ENCODE assay signal across 1 cellular context in genomic region chr10:1419796-1420429, GRCh38.
TF ChIP-seq lines count a peak whose summit lies in the region.

No MANE protein-coding gene starts in this region.

TF ChIP-seq in H1, 55 proteins besides CTCF, POLR2A, EP300 and RAD21 (continued from another document):
- no peak for TF ChIP-seq GTF2F1 (IDR thresholded peaks at IDR 0.05; ENCODE audit: borderline replicate concordance, low read depth, low read length)
- TF ChIP-seq CHD2 (IDR thresholded peaks at IDR 0.05; ENCODE audit: low read length) = no peak
- no peak for TF ChIP-seq CTBP2 (IDR thresholded peaks at IDR 0.05; ENCODE audit: borderline replicate concordance, insufficient read depth, insufficient read length, low read length)
- TF ChIP-seq GABPA (IDR thresholded peaks at IDR 0.05; ENCODE audit: borderline replicate concordance, insufficient read depth, low read length) = no peak
- no peak for TF ChIP-seq MAFK (IDR thresholded peaks at IDR 0.05; ENCODE audit: low read depth, low read length)
- TF ChIP-seq E2F6 (IDR thresholded peaks at IDR 0.05) = no peak
- TF ChIP-seq, protein P1, sequence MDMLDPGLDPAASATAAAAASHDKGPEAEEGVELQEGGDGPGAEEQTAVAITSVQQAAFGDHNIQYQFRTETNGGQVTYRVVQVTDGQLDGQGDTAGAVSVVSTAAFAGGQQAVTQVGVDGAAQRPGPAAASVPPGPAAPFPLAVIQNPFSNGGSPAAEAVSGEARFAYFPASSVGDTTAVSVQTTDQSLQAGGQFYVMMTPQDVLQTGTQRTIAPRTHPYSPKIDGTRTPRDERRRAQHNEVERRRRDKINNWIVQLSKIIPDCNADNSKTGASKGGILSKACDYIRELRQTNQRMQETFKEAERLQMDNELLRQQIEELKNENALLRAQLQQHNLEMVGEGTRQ (IDR thresholded peaks at IDR 0.05; ENCODE audit: low read length) = no peak
- TF ChIP-seq SAP30 (IDR thresholded peaks at IDR 0.05; ENCODE audit: insufficient read depth, insufficient replicate concordance, low read length) = no peak
- no peak for TF ChIP-seq PHF8 (conservative IDR thresholded peaks at IDR 0.05; ENCODE audit: low read depth, low read length)
- TF ChIP-seq SP1 (IDR thresholded peaks at IDR 0.05; ENCODE audit: low read depth, low read length) = no peak
- TF ChIP-seq BRCA1 (IDR thresholded peaks at IDR 0.05; ENCODE audit: low read depth, low read length) = no peak
- no peak for TF ChIP-seq CREB1 (IDR thresholded peaks at IDR 0.05)
- no peak for TF ChIP-seq TAF7 (optimal IDR thresholded peaks at IDR 0.05; ENCODE audit: borderline replicate concordance, low read depth, low read length)
